ENCODE assay signal across 8 cellular contexts in genomic region chr15:89101302-89102191, GRCh38. TPM values are rescaled to one million over a fixed set of nuclear protein-coding genes. Genes with fewer than 3 reads are reported as not detected.
DNase-seq lines count a peak whose midpoint lies in the region; ATAC-seq and TF ChIP-seq lines count a peak whose summit lies in the region.

No MANE protein-coding gene starts in this region.

- H3K4me3 ChIP-seq in colonic mucosa (no peak overlapping the region), mucosa of descending colon (no peak overlapping the region)

- no peaks in the 10 kb centered on the region for H3K36me3 ChIP-seq in colonic mucosa
- H3K36me3 ChIP-seq in mucosa of descending colon (ENCODE audit: low read depth), result no peaks in the 10 kb centered on the region

- ATAC-seq in mucosa of descending colon (peak; percentile 88), HG02884 (IDR thresholded peaks at IDR 0.05; ENCODE audit: unreplicated experiment) (no peak), HG03135 (IDR thresholded peaks at IDR 0.05; ENCODE audit: unreplicated experiment) (no peak)
- no peak for ATAC-seq in activated CD8-positive, alpha-beta memory T cell treated with anti-CD3 and anti-CD28 coated beads, Interleukin-2, amount 10 ng/mL, durations not matched to agents 7 days and 5 days

- H3K4me1 ChIP-seq in colonic mucosa (no peaks in the 10 kb centered on the region), mucosa of descending colon (ENCODE audit: low read depth) (peaks cover 8% of the 10 kb centered on the region)

- H3K9ac ChIP-seq in colonic mucosa (ENCODE audit: low read depth in 2 of 2, low read length in 2 of 2), result no peak overlapping the region

- no peaks in the 10 kb centered on the region for H3K9me3 ChIP-seq in colonic mucosa
- no peaks in the 10 kb centered on the region for H3K9me3 ChIP-seq in mucosa of descending colon

- no peak overlapping the region for H3K27ac Mint-ChIP-seq in activated CD8-positive, alpha-beta memory T cell treated with anti-CD3 and anti-CD28 coated beads, Interleukin-2, amount 10 ng/mL, durations not matched to agents 7 days and 5 days

- DNase-seq in A172 (ENCODE audit: low spot score) (peak; percentile 98), HS-27A (ENCODE audit: low read depth) (peak; percentile 96), colonic mucosa (peak; percentile 50), mucosa of descending colon (peak in 1 of 3 donors; percentile 62)
- no peak for DNase-seq in stimulated activated CD4-positive, alpha-beta T cell treated with anti-CD3 and anti-CD28 coated beads, Interleukin-12 subunit alpha, Interleukin-12 subunit beta, amount 100 ng/mL, for 4 hours
- no peak for DNase-seq in activated CD8-positive, alpha-beta memory T cell treated with anti-CD3 and anti-CD28 coated beads, Interleukin-2, amount 10 ng/mL, durations not matched to agents 7 days and 5 days

- CTCF ChIA-PET in activated CD8-positive, alpha-beta memory T cell treated with anti-CD3 and anti-CD28 coated beads, Interleukin-2, amount 10 ng/mL, durations not matched to agents 7 days and 5 days (lab: Charles Lee), result interaction anchor here (1.4 to 1.6 kb wide), 2 partner anchors 28 to 317 kb away, joined by 4 to 6 read pairs; no protein-coding TSS in a partner anchor

- H3K27me3 ChIP-seq in colonic mucosa, result no peaks in the 10 kb centered on the region

- intact Hi-C loops in colonic mucosa (cut with DNase I), result no loop called here
- intact Hi-C loops in mucosa of descending colon (cut with DNase I, micrococcal nuclease), result no loop called here

- TF ChIP-seq CTCF in colonic mucosa (IDR thresholded peaks at IDR 0.05) (no peak), mucosa of descending colon (IDR thresholded peaks at IDR 0.05) (no peak)

- peaks cover 6% of the 10 kb centered on the region for H3K4me1 Mint-ChIP-seq in activated CD8-positive, alpha-beta memory T cell treated with anti-CD3 and anti-CD28 coated beads, Interleukin-2, amount 10 ng/mL, durations not matched to agents 7 days and 5 days

- peak overlapping the region; percentile 20 for H3K27ac ChIP-seq in colonic mucosa

- peaks cover 12% of the 10 kb centered on the region for H3K36me3 Mint-ChIP-seq in activated CD8-positive, alpha-beta memory T cell treated with anti-CD3 and anti-CD28 coated beads, Interleukin-2, amount 10 ng/mL, durations not matched to agents 7 days and 5 days

- H3K9me3 Mint-ChIP-seq in activated CD8-positive, alpha-beta memory T cell treated with anti-CD3 and anti-CD28 coated beads, Interleukin-2, amount 10 ng/mL, durations not matched to agents 7 days and 5 days (ENCODE audit: low read depth), result no peaks in the 10 kb centered on the region

- no peak overlapping the region for H3K4me3 Mint-ChIP-seq in activated CD8-positive, alpha-beta memory T cell treated with anti-CD3 and anti-CD28 coated beads, Interleukin-2, amount 10 ng/mL, durations not matched to agents 7 days and 5 days

- no peaks in the 10 kb centered on the region for H3K27me3 Mint-ChIP-seq in activated CD8-positive, alpha-beta memory T cell treated with anti-CD3 and anti-CD28 coated beads, Interleukin-2, amount 10 ng/mL, durations not matched to agents 7 days and 5 days

RNA-seq across cellular contexts. Expression of gene ABHD2, which starts 13.3 kb away (rescaled TPM):
- total RNA-seq in A172 (2014; rRNA removed; shearing (Covaris generic)), result 25.7 and 36.6 TPM in 2 replicates
- total RNA-seq in colonic mucosa (10 to 100 TPM; 71.5 to 86.7 TPM), mucosa of descending colon (100 to 1,000 TPM in 1 of 3 donors, 10 to 100 TPM in 2; 82.2 to 156 (median 92.7) TPM)
- total RNA-seq in activated CD8-positive, alpha-beta memory T cell treated with anti-CD3 and anti-CD28 coated beads, Interleukin-2, amount 10 ng/mL, durations not matched to agents 7 days and 5 days, result 10 to 100 TPM; 53.3 to 58.1 TPM

Comparison
In these comparisons a context has a peak if more than half of its experiments do, and no peak if none do; other contexts are left out.
1. DNase-seq: peak in A172 (single experiment), HS-27A (single experiment) and colonic mucosa (single experiment); none in stimulated activated CD4-positive, alpha-beta T cell treated with anti-CD3 and anti-CD28 coated beads, Interleukin-12 subunit alpha, Interleukin-12 subunit beta, amount 100 ng/mL, for 4 hours (single experiment) and activated CD8-positive, alpha-beta memory T cell treated with anti-CD3 and anti-CD28 coated beads, Interleukin-2, amount 10 ng/mL, durations not matched to agents 7 days and 5 days (single experiment).